25 cellular contexts compared by ENCODE assay signal in the genomic region with DNA sequence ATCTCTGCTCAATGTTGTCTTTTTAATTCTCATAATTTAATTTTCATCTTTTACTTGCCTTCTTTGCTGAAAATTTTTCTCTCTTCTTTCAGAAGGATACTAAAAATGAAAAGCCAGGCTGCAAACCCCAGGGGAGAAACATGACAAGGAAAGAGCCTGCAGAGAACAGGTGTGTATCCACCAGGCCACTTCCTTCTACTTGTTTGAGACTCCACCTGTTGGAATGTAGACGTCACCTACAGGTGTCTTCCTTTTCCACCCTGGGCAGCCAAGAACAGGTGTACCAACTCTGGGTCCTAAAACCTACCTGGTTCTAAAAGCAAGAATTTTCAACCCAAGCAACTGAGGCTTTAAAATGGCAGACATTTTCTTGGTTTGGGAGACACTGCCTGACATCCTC.
DNase-seq lines count a peak whose midpoint lies in the region; ATAC-seq and TF ChIP-seq lines count a peak whose summit lies in the region.
"Had no signal": no experiment of that assay in that cellular context is flagged by ENCODE, and none has a peak within 500 bp of the region (broad histone marks: within the 10 kb centered on the region; RNA-seq: fewer than 3 reads in every experiment).

No MANE protein-coding gene starts in this region.

- no peaks in the 10 kb centered on the region for H3K4me1 Mint-ChIP-seq in activated naive CD8-positive, alpha-beta T cell treated with anti-CD3 and anti-CD28 coated beads for 36 hours
- H3K4me1 Mint-ChIP-seq: mesothelial cell of epicardium, neural crest cell had no signal

- no peaks in the 10 kb centered on the region for H3K27me3 ChIP-seq in Peyer's patch
- H3K27me3 ChIP-seq in right atrium auricular region = no peaks in the 10 kb centered on the region
- H3K27me3 ChIP-seq: tibial nerve had no signal

- peak; percentile 85 for TF ChIP-seq POLR2A in Peyer's patch (IDR thresholded peaks at IDR 0.05)

- H3K9me3 Mint-ChIP-seq in activated naive CD8-positive, alpha-beta T cell treated with anti-CD3 and anti-CD28 coated beads for 36 hours = no peaks in the 10 kb centered on the region
- H3K9me3 Mint-ChIP-seq: stimulated activated naive CD8-positive, alpha-beta T cell treated with anti-CD3 and anti-CD28 coated beads, Interleukin-15, Interleukin-2, amounts not matched to agents 100 ng/mL and 50 ng/mL, for 24 hours had no signal

- H3K4me3 ChIP-seq in Peyer's patch = peak overlapping the region in 3 of 4 donors; percentile 15 to 58 (median 45)
- H3K4me3 ChIP-seq in right atrium auricular region = no peak overlapping the region
- H3K4me3 ChIP-seq: psoas muscle, smooth muscle cell had no signal

- H3K27me3 Mint-ChIP-seq in activated naive CD8-positive, alpha-beta T cell treated with anti-CD3 and anti-CD28 coated beads for 36 hours = no peaks in the 10 kb centered on the region
- H3K27me3 Mint-ChIP-seq: stimulated activated naive CD8-positive, alpha-beta T cell treated with anti-CD3 and anti-CD28 coated beads, Interleukin-15, Interleukin-2, amounts not matched to agents 100 ng/mL and 50 ng/mL, for 24 hours had no signal

- no peaks in the 10 kb centered on the region for H3K4me1 ChIP-seq in Peyer's patch
- no peaks in the 10 kb centered on the region for H3K4me1 ChIP-seq in right atrium auricular region
- H3K4me1 ChIP-seq: psoas muscle, tibial nerve had no signal

- H3K36me3 ChIP-seq in Peyer's patch (no peaks in the 10 kb centered on the region), right atrium auricular region (no peaks in the 10 kb centered on the region)

- no peaks in the 10 kb centered on the region for H3K36me3 Mint-ChIP-seq in activated naive CD8-positive, alpha-beta T cell treated with anti-CD3 and anti-CD28 coated beads for 36 hours
- H3K36me3 Mint-ChIP-seq: mesothelial cell of epicardium had no signal

- H3K9me3 ChIP-seq in Peyer's patch (no peaks in the 10 kb centered on the region), right atrium auricular region (no peaks in the 10 kb centered on the region)
- H3K9me3 ChIP-seq: psoas muscle had no signal

- H3K27ac Mint-ChIP-seq in activated naive CD8-positive, alpha-beta T cell treated with anti-CD3 and anti-CD28 coated beads for 36 hours = no peak overlapping the region
- H3K27ac Mint-ChIP-seq: mesothelial cell of epicardium; stimulated activated naive CD8-positive, alpha-beta T cell treated with anti-CD3 and anti-CD28 coated beads, Interleukin-15, Interleukin-2, amounts not matched to agents 100 ng/mL and 50 ng/mL, for 24 hours had no signal

- intact Hi-C loops in left colon (cut with DNase I, micrococcal nuclease) = no loop called here

- TF ChIP-seq CTCF in Peyer's patch (IDR thresholded peaks at IDR 0.05) (peak in 2 of 6 experiments; percentile 25 to 30), right atrium auricular region (IDR thresholded peaks at IDR 0.05) (no peak)

- H3K4me3 Mint-ChIP-seq in activated naive CD8-positive, alpha-beta T cell treated with anti-CD3 and anti-CD28 coated beads for 36 hours = no peak overlapping the region
- H3K4me3 Mint-ChIP-seq: H9; mesothelial cell of epicardium; neural crest cell; stimulated activated naive CD8-positive, alpha-beta T cell treated with anti-CD3 and anti-CD28 coated beads, Interleukin-15, Interleukin-2, amounts not matched to agents 100 ng/mL and 50 ng/mL, for 24 hours had no signal

- ATAC-seq in GM18511 (IDR thresholded peaks at IDR 0.05; ENCODE audit: unreplicated experiment) = peak; percentile 14
- ATAC-seq in HG02759 (IDR thresholded peaks at IDR 0.05; ENCODE audit: unreplicated experiment) = peak; percentile 5
- ATAC-seq in left colon = peak; percentile 90
- ATAC-seq in GM18861 (IDR thresholded peaks at IDR 0.05; ENCODE audit: unreplicated experiment) = no peak
- ATAC-seq: psoas muscle had no signal

- DNase-seq in Peyer's patch (peak in 1 of 3 donors; percentile 73), left colon (peak; percentile 62 to 79), right atrium auricular region (ENCODE audit: low spot score) (no peak), kidney glomerular epithelial cell (lab: John Stamatoyannopoulos, UW) (no peak)
- DNase-seq in activated naive CD8-positive, alpha-beta T cell treated with anti-CD3 and anti-CD28 coated beads for 36 hours = no peak
- DNase-seq: activated CD8-positive, alpha-beta memory T cell treated with anti-CD3 and anti-CD28 coated beads for 24 hours; activated naive CD4-positive, alpha-beta T cell treated with anti-CD3 and anti-CD28 coated beads, Interleukin-2, amount 50 U/mL, for 16 hours; activated T-cell treated with anti-CD3 and anti-CD28 coated beads, Interleukin-2, amount 50 U/mL, for 48 hours; C1 segment of cervical spinal cord; DMS 273 treated with DMSO at 0.1 percent for 48 hours; effector memory CD4-positive, alpha-beta T cell; H9; NCI-H1436 treated with DMSO at 0.1 percent for 48 hours; NCI-H2227 treated with DMSO at 0.1 percent for 48 hours; psoas muscle; stimulated activated CD4-positive, alpha-beta T cell treated with anti-CD3 and anti-CD28 coated beads, Interleukin-2, amount 100 ng/mL, for 48 hours had no signal

- H3K27ac ChIP-seq in Peyer's patch (peak overlapping the region in 3 of 4 donors; percentile 4 to 57 (median 44)), right atrium auricular region (no peak overlapping the region)
- H3K27ac ChIP-seq: HL-60, psoas muscle, tibial nerve had no signal

Comparison
In these comparisons a context has a peak if more than half of its experiments do, and no peak if none do; other contexts are left out.
1. DNase-seq: peak in left colon (2 of 2); none in right atrium auricular region (single experiment), kidney glomerular epithelial cell (single experiment) and activated naive CD8-positive, alpha-beta T cell treated with anti-CD3 and anti-CD28 coated beads for 36 hours (single experiment).
2. H3K27ac ChIP-seq: peak in Peyer's patch (3 of 4); none in right atrium auricular region (0 of 2).
3. H3K4me3 ChIP-seq: peak in Peyer's patch (3 of 4); none in right atrium auricular region (0 of 2).